1 cellular context compared by ENCODE assay signal in genomic region chr5:141874262-141874964, GRCh38.
TF ChIP-seq lines count a peak whose summit lies in the region.

No MANE protein-coding gene starts in this region.

TF ChIP-seq in HepG2, 621 proteins besides CTCF, POLR2A, EP300 and RAD21 (continued from another document and continues in another):
- TF ChIP-seq ZSCAN20 (CRISPR knock-in tag; IDR thresholded peaks at IDR 0.05; ENCODE audit: borderline replicate concordance): no peak
- TF ChIP-seq, protein P1, sequence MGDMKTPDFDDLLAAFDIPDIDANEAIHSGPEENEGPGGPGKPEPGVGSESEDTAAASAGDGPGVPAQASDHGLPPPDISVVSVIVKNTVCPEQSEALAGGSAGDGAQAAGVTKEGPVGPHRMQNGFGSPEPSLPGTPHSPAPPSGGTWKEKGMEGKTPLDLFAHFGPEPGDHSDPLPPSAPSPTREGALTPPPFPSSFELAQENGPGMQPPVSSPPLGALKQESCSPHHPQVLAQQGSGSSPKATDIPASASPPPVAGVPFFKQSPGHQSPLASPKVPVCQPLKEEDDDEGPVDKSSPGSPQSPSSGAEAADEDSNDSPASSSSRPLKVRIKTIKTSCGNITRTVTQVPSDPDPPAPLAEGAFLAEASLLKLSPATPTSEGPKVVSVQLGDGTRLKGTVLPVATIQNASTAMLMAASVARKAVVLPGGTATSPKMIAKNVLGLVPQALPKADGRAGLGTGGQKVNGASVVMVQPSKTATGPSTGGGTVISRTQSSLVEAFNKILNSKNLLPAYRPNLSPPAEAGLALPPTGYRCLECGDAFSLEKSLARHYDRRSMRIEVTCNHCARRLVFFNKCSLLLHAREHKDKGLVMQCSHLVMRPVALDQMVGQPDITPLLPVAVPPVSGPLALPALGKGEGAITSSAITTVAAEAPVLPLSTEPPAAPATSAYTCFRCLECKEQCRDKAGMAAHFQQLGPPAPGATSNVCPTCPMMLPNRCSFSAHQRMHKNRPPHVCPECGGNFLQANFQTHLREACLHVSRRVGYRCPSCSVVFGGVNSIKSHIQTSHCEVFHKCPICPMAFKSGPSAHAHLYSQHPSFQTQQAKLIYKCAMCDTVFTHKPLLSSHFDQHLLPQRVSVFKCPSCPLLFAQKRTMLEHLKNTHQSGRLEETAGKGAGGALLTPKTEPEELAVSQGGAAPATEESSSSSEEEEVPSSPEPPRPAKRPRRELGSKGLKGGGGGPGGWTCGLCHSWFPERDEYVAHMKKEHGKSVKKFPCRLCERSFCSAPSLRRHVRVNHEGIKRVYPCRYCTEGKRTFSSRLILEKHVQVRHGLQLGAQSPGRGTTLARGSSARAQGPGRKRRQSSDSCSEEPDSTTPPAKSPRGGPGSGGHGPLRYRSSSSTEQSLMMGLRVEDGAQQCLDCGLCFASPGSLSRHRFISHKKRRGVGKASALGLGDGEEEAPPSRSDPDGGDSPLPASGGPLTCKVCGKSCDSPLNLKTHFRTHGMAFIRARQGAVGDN (CRISPR knock-in tag; IDR thresholded peaks at IDR 0.05): peak; percentile 48
- no peak for TF ChIP-seq ARNTL (CRISPR knock-in tag; IDR thresholded peaks at IDR 0.05)
- no peak for TF ChIP-seq YEATS4 (CRISPR knock-in tag; IDR thresholded peaks at IDR 0.05; ENCODE audit: borderline replicate concordance)
- TF ChIP-seq ZHX2 (IDR thresholded peaks at IDR 0.05; ENCODE audit: low read depth): no peak
- TF ChIP-seq ZHX2 (CRISPR knock-in tag; IDR thresholded peaks at IDR 0.05; ENCODE audit: borderline replicate concordance): no peak
- no peak for TF ChIP-seq RFX5 (IDR thresholded peaks at IDR 0.05; ENCODE audit: low read depth, low read length)
- no peak for TF ChIP-seq ZNF468 (CRISPR knock-in tag; IDR thresholded peaks at IDR 0.05)
- no peak for TF ChIP-seq SOX6 (IDR thresholded peaks at IDR 0.05)
- peak; percentile 44 for TF ChIP-seq SOX6 (CRISPR knock-in tag; IDR thresholded peaks at IDR 0.05)
- no peak for TF ChIP-seq CSRNP1 (CRISPR knock-in tag; IDR thresholded peaks at IDR 0.05)
- TF ChIP-seq ZFP36 (IDR thresholded peaks at IDR 0.05; ENCODE audit: borderline replicate concordance, low read depth, low read length, partially characterized antibody): no peak
- TF ChIP-seq, protein P2, sequence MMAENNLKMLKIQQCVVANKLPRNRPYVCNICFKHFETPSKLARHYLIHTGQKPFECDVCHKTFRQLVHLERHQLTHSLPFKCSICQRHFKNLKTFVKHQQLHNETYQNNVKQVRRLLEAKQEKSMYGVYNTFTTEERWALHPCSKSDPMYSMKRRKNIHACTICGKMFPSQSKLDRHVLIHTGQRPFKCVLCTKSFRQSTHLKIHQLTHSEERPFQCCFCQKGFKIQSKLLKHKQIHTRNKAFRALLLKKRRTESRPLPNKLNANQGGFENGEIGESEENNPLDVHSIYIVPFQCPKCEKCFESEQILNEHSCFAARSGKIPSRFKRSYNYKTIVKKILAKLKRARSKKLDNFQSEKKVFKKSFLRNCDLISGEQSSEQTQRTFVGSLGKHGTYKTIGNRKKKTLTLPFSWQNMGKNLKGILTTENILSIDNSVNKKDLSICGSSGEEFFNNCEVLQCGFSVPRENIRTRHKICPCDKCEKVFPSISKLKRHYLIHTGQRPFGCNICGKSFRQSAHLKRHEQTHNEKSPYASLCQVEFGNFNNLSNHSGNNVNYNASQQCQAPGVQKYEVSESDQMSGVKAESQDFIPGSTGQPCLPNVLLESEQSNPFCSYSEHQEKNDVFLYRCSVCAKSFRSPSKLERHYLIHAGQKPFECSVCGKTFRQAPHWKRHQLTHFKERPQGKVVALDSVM (CRISPR knock-in tag; IDR thresholded peaks at IDR 0.05): no peak
- no peak for TF ChIP-seq NFE2 (CRISPR knock-in tag; IDR thresholded peaks at IDR 0.05)
- TF ChIP-seq ZNF644 (CRISPR knock-in tag; IDR thresholded peaks at IDR 0.05; ENCODE audit: low read depth): no peak
- no peak for TF ChIP-seq RNF2 (conservative IDR thresholded peaks at IDR 0.05; ENCODE audit: low read depth)
- no peak for TF ChIP-seq PLRG1 (conservative IDR thresholded peaks at IDR 0.05)
- TF ChIP-seq ZNF329 (CRISPR knock-in tag; IDR thresholded peaks at IDR 0.05; ENCODE audit: low read depth): no peak
- TF ChIP-seq HNF4G (IDR thresholded peaks at IDR 0.05; ENCODE audit: borderline replicate concordance, low read depth, low read length): peak; percentile 64; the same call in 1 of the 2 replicates
- peak; percentile 76 for TF ChIP-seq HNF4G (CRISPR knock-in tag; IDR thresholded peaks at IDR 0.05; ENCODE audit: borderline replicate concordance, low read depth)
- no peak for TF ChIP-seq ZNF160 (CRISPR knock-in tag; IDR thresholded peaks at IDR 0.05)
- TF ChIP-seq ZNF678 (CRISPR knock-in tag; IDR thresholded peaks at IDR 0.05): no peak
- TF ChIP-seq ZNF563 (CRISPR knock-in tag; IDR thresholded peaks at IDR 0.05): no peak
- TF ChIP-seq ZNF446 (CRISPR knock-in tag; IDR thresholded peaks at IDR 0.05): no peak
- peak; percentile 38 for TF ChIP-seq RBM39 (IDR thresholded peaks at IDR 0.05; ENCODE audit: low read depth, low read length, poor library complexity, severe bottlenecking)
- TF ChIP-seq TBX2 (CRISPR knock-in tag; IDR thresholded peaks at IDR 0.05; ENCODE audit: borderline replicate concordance): peak; percentile 61
- no peak for TF ChIP-seq SOX13 (IDR thresholded peaks at IDR 0.05)
- no peak for TF ChIP-seq SOX13 (CRISPR knock-in tag; conservative IDR thresholded peaks at IDR 0.05 in 1 of 2, IDR thresholded peaks at IDR 0.05 in 1 of 2)
- TF ChIP-seq ZKSCAN5 (CRISPR knock-in tag; IDR thresholded peaks at IDR 0.05): peak; percentile 90
- TF ChIP-seq, protein P3, sequence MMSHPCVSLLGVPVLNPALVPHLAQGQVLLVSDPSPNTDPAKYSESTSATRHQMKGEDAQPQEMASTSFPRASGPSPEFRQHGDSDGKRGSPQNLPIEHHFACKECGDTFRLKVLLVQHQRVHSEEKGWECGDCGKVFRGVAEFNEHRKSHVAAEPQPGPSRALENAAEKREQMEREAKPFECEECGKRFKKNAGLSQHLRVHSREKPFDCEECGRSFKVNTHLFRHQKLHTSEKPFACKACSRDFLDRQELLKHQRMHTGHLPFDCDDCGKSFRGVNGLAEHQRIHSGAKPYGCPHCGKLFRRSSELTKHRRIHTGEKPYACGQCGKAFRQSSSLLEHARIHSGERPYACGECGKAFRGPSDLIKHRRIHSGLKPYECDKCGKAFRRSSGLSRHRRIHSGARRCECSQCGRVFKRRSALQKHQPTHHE (CRISPR knock-in tag; IDR thresholded peaks at IDR 0.05; ENCODE audit: borderline replicate concordance): no peak
- no peak for TF ChIP-seq MXI1 (IDR thresholded peaks at IDR 0.05; ENCODE audit: borderline replicate concordance, low read depth, low read length)
- TF ChIP-seq KAT2B (IDR thresholded peaks at IDR 0.05; ENCODE audit: borderline replicate concordance, low read depth, low read length): no peak
- no peak for TF ChIP-seq HOXA9 (CRISPR knock-in tag; IDR thresholded peaks at IDR 0.05; ENCODE audit: borderline replicate concordance)
- no peak for TF ChIP-seq ONECUT2 (CRISPR knock-in tag; IDR thresholded peaks at IDR 0.05)
- no peak for TF ChIP-seq IRX3 (CRISPR knock-in tag; IDR thresholded peaks at IDR 0.05; ENCODE audit: borderline replicate concordance, low read depth)
- TF ChIP-seq U2AF2 (IDR thresholded peaks at IDR 0.05; ENCODE audit: low read depth, low read length): no peak
- TF ChIP-seq ZNF577 (CRISPR knock-in tag; IDR thresholded peaks at IDR 0.05; ENCODE audit: borderline replicate concordance, low read depth): no peak
- no peak for TF ChIP-seq ZNF549 (CRISPR knock-in tag; IDR thresholded peaks at IDR 0.05)
- peak; percentile 48; the same call in 1 of the 2 replicates for TF ChIP-seq HMG20A (CRISPR knock-in tag; IDR thresholded peaks at IDR 0.05; ENCODE audit: borderline replicate concordance)
- TF ChIP-seq, protein P4, sequence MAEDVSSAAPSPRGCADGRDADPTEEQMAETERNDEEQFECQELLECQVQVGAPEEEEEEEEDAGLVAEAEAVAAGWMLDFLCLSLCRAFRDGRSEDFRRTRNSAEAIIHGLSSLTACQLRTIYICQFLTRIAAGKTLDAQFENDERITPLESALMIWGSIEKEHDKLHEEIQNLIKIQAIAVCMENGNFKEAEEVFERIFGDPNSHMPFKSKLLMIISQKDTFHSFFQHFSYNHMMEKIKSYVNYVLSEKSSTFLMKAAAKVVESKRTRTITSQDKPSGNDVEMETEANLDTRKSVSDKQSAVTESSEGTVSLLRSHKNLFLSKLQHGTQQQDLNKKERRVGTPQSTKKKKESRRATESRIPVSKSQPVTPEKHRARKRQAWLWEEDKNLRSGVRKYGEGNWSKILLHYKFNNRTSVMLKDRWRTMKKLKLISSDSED (CRISPR knock-in tag; IDR thresholded peaks at IDR 0.05): no peak
- TF ChIP-seq SRSF9 (IDR thresholded peaks at IDR 0.05; ENCODE audit: borderline replicate concordance, insufficient read depth, low read depth, low read length, poor library complexity, severe bottlenecking): no peak
- no peak for TF ChIP-seq TAF1 (CRISPR knock-in tag; IDR thresholded peaks at IDR 0.05)
- TF ChIP-seq ZBTB14 (CRISPR knock-in tag; IDR thresholded peaks at IDR 0.05): no peak
- TF ChIP-seq KLF16 (CRISPR knock-in tag; IDR thresholded peaks at IDR 0.05): no peak
- TF ChIP-seq ZNF496 (CRISPR knock-in tag; IDR thresholded peaks at IDR 0.05; ENCODE audit: insufficient replicate concordance): no peak
- TF ChIP-seq, protein P5, sequence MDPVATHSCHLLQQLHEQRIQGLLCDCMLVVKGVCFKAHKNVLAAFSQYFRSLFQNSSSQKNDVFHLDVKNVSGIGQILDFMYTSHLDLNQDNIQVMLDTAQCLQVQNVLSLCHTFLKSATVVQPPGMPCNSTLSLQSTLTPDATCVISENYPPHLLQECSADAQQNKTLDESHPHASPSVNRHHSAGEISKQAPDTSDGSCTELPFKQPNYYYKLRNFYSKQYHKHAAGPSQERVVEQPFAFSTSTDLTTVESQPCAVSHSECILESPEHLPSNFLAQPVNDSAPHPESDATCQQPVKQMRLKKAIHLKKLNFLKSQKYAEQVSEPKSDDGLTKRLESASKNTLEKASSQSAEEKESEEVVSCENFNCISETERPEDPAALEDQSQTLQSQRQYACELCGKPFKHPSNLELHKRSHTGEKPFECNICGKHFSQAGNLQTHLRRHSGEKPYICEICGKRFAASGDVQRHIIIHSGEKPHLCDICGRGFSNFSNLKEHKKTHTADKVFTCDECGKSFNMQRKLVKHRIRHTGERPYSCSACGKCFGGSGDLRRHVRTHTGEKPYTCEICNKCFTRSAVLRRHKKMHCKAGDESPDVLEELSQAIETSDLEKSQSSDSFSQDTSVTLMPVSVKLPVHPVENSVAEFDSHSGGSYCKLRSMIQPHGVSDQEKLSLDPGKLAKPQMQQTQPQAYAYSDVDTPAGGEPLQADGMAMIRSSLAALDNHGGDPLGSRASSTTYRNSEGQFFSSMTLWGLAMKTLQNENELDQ (CRISPR knock-in tag; IDR thresholded peaks at IDR 0.05; ENCODE audit: borderline replicate concordance): no peak
- no peak for TF ChIP-seq ZNF33A (CRISPR knock-in tag; IDR thresholded peaks at IDR 0.05; ENCODE audit: borderline replicate concordance)
- no peak for TF ChIP-seq TBX3 (IDR thresholded peaks at IDR 0.05; ENCODE audit: borderline replicate concordance)
- no peak for TF ChIP-seq NFIC (IDR thresholded peaks at IDR 0.05; ENCODE audit: low read length)
